11 cellular contexts compared by ENCODE assay signal in genomic region chr1:214002472-214002871, GRCh38. TPM values are rescaled to one million over a fixed set of nuclear protein-coding genes. Genes with fewer than 3 reads are reported as not detected.
DNase-seq lines count a peak whose midpoint lies in the region; ATAC-seq, FAIRE-seq and TF ChIP-seq lines count a peak whose summit lies in the region.
"Had no signal": no experiment of that assay in that cellular context is flagged by ENCODE, and none has a peak within 500 bp of the region (broad histone marks: within the 10 kb centered on the region; RNA-seq: fewer than 3 reads in every experiment).

No MANE protein-coding gene starts in this region.

- no peaks in the 10 kb centered on the region for H3F3A ChIP-seq in neural cell (ENCODE audit: insufficient read depth, low read length, poor library complexity, severe bottlenecking)

- no peaks in the 10 kb centered on the region for H3K23me2 ChIP-seq in H1 (ENCODE audit: low read depth, low read length)

- H3K9me3 ChIP-seq in H1 (ENCODE audit: insufficient read depth in 2 of 2, low read depth in 1 of 2, low read length in 1 of 2) (no peaks in the 10 kb centered on the region), neural cell (ENCODE audit: low read length) (no peaks in the 10 kb centered on the region), sigmoid colon (no peaks in the 10 kb centered on the region)

- POLR2A ChIA-PET in H1 (lab: Charles Lee; ENCODE audit: partially characterized antibody): no interaction called here

- no peak overlapping the region for H3K14ac ChIP-seq in H1 (ENCODE audit: insufficient read length)

- H2AFZ ChIP-seq in H1 (ENCODE audit: low read length): 0 out of 2 replicates have a peak overlapping the region, but pooled peaks have one; percentile 50
- no peak overlapping the region for H2AFZ ChIP-seq in neural cell (ENCODE audit: low read depth, low read length)

- no peak for FAIRE-seq in H1 (lab: Jason Lieb, UNC)

- no peak overlapping the region for H3K4ac ChIP-seq in H1 (replicated peaks; ENCODE audit: insufficient read length, low read depth, low read length)

- H4K20me1 ChIP-seq in H1 (replicated peaks in 1 of 2; ENCODE audit: control insufficient read depth in 1 of 2, insufficient read depth in 2 of 2, low read length in 2 of 2) (no peaks in the 10 kb centered on the region), neural cell (ENCODE audit: insufficient read depth) (no peaks in the 10 kb centered on the region)

- no peak overlapping the region for H4K91ac ChIP-seq in H1 (replicated peaks; ENCODE audit: insufficient read length, low read length)

- no peak overlapping the region for H3K23ac ChIP-seq in H1 (ENCODE audit: insufficient read length)

- H3K9me2 ChIP-seq in neural cell (ENCODE audit: insufficient read depth, low read length): no peaks in the 10 kb centered on the region

- no peak overlapping the region; the same call in 1 of the 2 replicates for H4K8ac ChIP-seq in H1 (ENCODE audit: extremely low read depth, insufficient read depth, low read length)

- no peak overlapping the region for H2BK15ac ChIP-seq in H1 (ENCODE audit: low read length)

- H3K4me2 ChIP-seq in H1 (ENCODE audit: insufficient read depth in 1 of 2, low read depth in 2 of 2, low read length in 2 of 2): no peak overlapping the region
- H3K4me2 ChIP-seq in neural cell (ENCODE audit: low read length): no peak overlapping the region
- H3K4me2 ChIP-seq: KMS-11 had no signal

- TF ChIP-seq CTCF in H1 (IDR thresholded peaks at IDR 0.05; ENCODE audit: control extremely low read depth in 1 of 3, insufficient read depth in 1 of 3, low read depth in 1 of 3, low read length in 3 of 3) (no peak), neural cell (IDR thresholded peaks at IDR 0.05; ENCODE audit: poor library complexity, severe bottlenecking) (no peak), sigmoid colon (IDR thresholded peaks at IDR 0.05) (no peak)

- no peak overlapping the region for H2BK5ac ChIP-seq in H1 (ENCODE audit: low read depth, low read length)

- H3K79me2 ChIP-seq in H1 (ENCODE audit: control insufficient read depth in 1 of 2, insufficient read depth in 2 of 2, low read length in 2 of 2) (no peaks in the 10 kb centered on the region), neural cell (replicated peaks; ENCODE audit: insufficient read depth, low read length) (no peaks in the 10 kb centered on the region)

- CTCF ChIA-PET in H1 (lab: Charles Lee; ENCODE audit: partially characterized antibody): interaction anchor here (1.2 to 1.6 kb wide), 3 partner anchors 13 to 27 kb away, joined by 3 to 6 read pairs (median 3); no protein-coding TSS in a partner anchor

- no peak overlapping the region for H2BK20ac ChIP-seq in H1 (ENCODE audit: low read length)

- no peak overlapping the region for H4K5ac ChIP-seq in H1 (ENCODE audit: insufficient read length, low read depth, low read length)

- DNase-seq in GM04503 (ENCODE audit: low read depth) (peak; percentile 9), NCI-H510A (lab: John Stamatoyannopoulos, UW) (peak; percentile 54), H1 (ENCODE audit: low read depth in 1 of 2, low spot score in 2 of 2) (peak in 1 of 2 experiments; percentile 13), sigmoid colon (no peak)
- DNase-seq: H7; stimulated activated naive CD4-positive, alpha-beta T cell treated with Interleukin-2 at 50 U/mL for 16 hours had no signal

- 79% methylated on average over 3 of the region's 3 CpGs; no CpG with 5 or more reads in 1 of the 2 experiments for WGBS in H1 (ENCODE audit: extremely low coverage in 1 of 2, insufficient coverage in 1 of 2, insufficient read length in 1 of 2, insufficient replicate concordance in 2 of 2, low coverage in 1 of 2, low lambda C conversion rate in 2 of 2, missing lambda C conversion rate in 1 of 2), 2 experiments
- WGBS in sigmoid colon, 2 donors: 8 to 29% methylated on average over 3 of the region's 3 CpGs

- H3K27me3 ChIP-seq in H1 (replicated peaks in 1 of 4; ENCODE audit: control insufficient read depth in 3 of 4, extremely low read depth in 1 of 4, insufficient read depth in 3 of 4, low read length in 3 of 4): no peaks in the 10 kb centered on the region
- H3K27me3 ChIP-seq in neural cell (ENCODE audit: insufficient read depth, low read depth, low read length): no peaks in the 10 kb centered on the region
- no peaks in the 10 kb centered on the region for H3K27me3 ChIP-seq in sigmoid colon

- no peaks in the 10 kb centered on the region for H3K79me1 ChIP-seq in H1 (ENCODE audit: low read depth, low read length)

- no peak overlapping the region for H2AK5ac ChIP-seq in H1 (ENCODE audit: low read depth, low read length)

- intact Hi-C loops in sigmoid colon (cut with DNase I): no loop called here

- no peak overlapping the region for H2BK120ac ChIP-seq in H1 (replicated peaks; ENCODE audit: low read depth, low read length)

- H3K4me1 ChIP-seq in H1 (replicated peaks in 1 of 4; ENCODE audit: control insufficient read depth in 3 of 4, insufficient read depth in 4 of 4, low read length in 3 of 4) (peaks cover 0 to 3% (median 0%) of the 10 kb centered on the region in 4 experiments; a peak in 2 of 7 replicates), sigmoid colon (peaks cover 0 to 13% (median 5%) of the 10 kb centered on the region in 4 donors)

- H3K27ac ChIP-seq in H1 (ENCODE audit: low read depth, low read length) (no peak overlapping the region), neural cell (ENCODE audit: low read length) (no peak overlapping the region), sigmoid colon (peak overlapping the region in 1 of 4 donors; percentile 31)
- H3K27ac ChIP-seq: KMS-11 had no signal

- no peak overlapping the region for H3K56ac ChIP-seq in H1 (replicated peaks; ENCODE audit: insufficient read length, low read depth, low read length)

- H3K36me3 ChIP-seq in H1 (ENCODE audit: control insufficient read depth in 2 of 4, insufficient read depth in 4 of 4, low read length in 3 of 4) (no peaks in the 10 kb centered on the region), neural cell (ENCODE audit: insufficient read depth, low read length) (no peaks in the 10 kb centered on the region), sigmoid colon (no peaks in the 10 kb centered on the region)

- ATAC-seq in GM19328 (IDR thresholded peaks at IDR 0.05; ENCODE audit: unreplicated experiment) (no peak), GM19324 (IDR thresholded peaks at IDR 0.05; ENCODE audit: low FRiP score, unreplicated experiment) (no peak), GM18868 (IDR thresholded peaks at IDR 0.05; ENCODE audit: unreplicated experiment) (no peak)

- H3K9ac ChIP-seq in H1 (replicated peaks in 1 of 4; ENCODE audit: extremely low read depth in 1 of 4, low read depth in 3 of 4, low read length in 3 of 4) (no peak overlapping the region), neural cell (ENCODE audit: low read length) (no peak overlapping the region)
- H3K9ac ChIP-seq: KMS-11 had no signal

- TF ChIP-seq RAD21 in H1 (IDR thresholded peaks at IDR 0.05 in 1 of 2, conservative IDR thresholded peaks at IDR 0.05 in 1 of 2; ENCODE audit: low read depth in 2 of 2, low read length in 2 of 2) (no peak), neural cell (conservative IDR thresholded peaks at IDR 0.05) (no peak)

- TF ChIP-seq EP300 in H1 (IDR thresholded peaks at IDR 0.05; ENCODE audit: borderline replicate concordance in 1 of 2, low read depth in 2 of 2, low read length in 2 of 2) (no peak), neural cell (conservative IDR thresholded peaks at IDR 0.05; ENCODE audit: poor library complexity, severe bottlenecking) (no peak), sigmoid colon (IDR thresholded peaks at IDR 0.05) (peak in 1 of 4 donors; percentile 53)

- H3K4me3 ChIP-seq in H1 (ENCODE audit: extremely low read depth in 1 of 4, insufficient read depth in 2 of 4, low read depth in 3 of 4, low read length in 4 of 4) (no peak overlapping the region), neural cell (ENCODE audit: low read length) (no peak overlapping the region), sigmoid colon (no peak overlapping the region)

- TF ChIP-seq POLR2A in H1 (IDR thresholded peaks at IDR 0.05; ENCODE audit: control extremely low read depth in 1 of 2, low read depth in 2 of 2, low read length in 2 of 2) (no peak), sigmoid colon (IDR thresholded peaks at IDR 0.05) (no peak)

- no peak overlapping the region for H2BK12ac ChIP-seq in H1 (ENCODE audit: low read depth, low read length)

- no peak overlapping the region for H3K18ac ChIP-seq in H1 (ENCODE audit: extremely low read depth, low read length)

TF ChIP-seq in H1, 55 proteins besides CTCF, POLR2A, EP300 and RAD21 (continues in another document):
- TF ChIP-seq SIX5 (IDR thresholded peaks at IDR 0.05; ENCODE audit: low read depth, low read length) (no peak), MAX (IDR thresholded peaks at IDR 0.05) (no peak), SP1 (IDR thresholded peaks at IDR 0.05; ENCODE audit: low read depth, low read length) (no peak), RFX5 (IDR thresholded peaks at IDR 0.05; ENCODE audit: borderline replicate concordance, low read depth, low read length) (no peak), YY1 (IDR thresholded peaks at IDR 0.05; ENCODE audit: low read depth, low read length) (no peak)

TF ChIP-seq in neural cell, 6 proteins besides CTCF, POLR2A, EP300 and RAD21 (continues in another document):
- peak; percentile 39 for TF ChIP-seq POLR2AphosphoS5 (IDR thresholded peaks at IDR 0.05)
- TF ChIP-seq SMC3 (conservative IDR thresholded peaks at IDR 0.05; ENCODE audit: poor library complexity): no peak
- no peak for TF ChIP-seq MXI1 (conservative IDR thresholded peaks at IDR 0.05; ENCODE audit: poor library complexity, severe bottlenecking)

RNA-seq across cellular contexts. Expression of gene PROX1, which starts 14.7 kb away (rescaled TPM):
- 1.5 and 2.0 TPM in 2 replicates for total RNA-seq in H1 (2021; fragmentation: NEBNext Ultra II Directional; extraction: Animal tissue kit (Norgen Biotek cat#: 25700))
- polyA plus RNA-seq in H1 (2011; rRNA removed) (0.30 and 0.82 TPM in 2 replicates), neural cell (0.62 and 1.0 TPM in 2 replicates), sigmoid colon (1 to 10 TPM; 1.4 to 2.4 (median 2.4) TPM)
- polyA plus RNA-seq in H1 (2011; cell fraction: cytosol; rRNA removed): 0.30 TPM
- 0.80 TPM for polyA plus RNA-seq in H1 (2011; cell fraction: nucleus; rRNA removed)
- polyA plus RNA-seq in H1 (2012, experiment 1 of 2): 0.33 to 0.96 TPM (median 0.75 TPM) in 4 replicates
- 0.45 TPM for polyA plus RNA-seq in H1 (2012, experiment 2 of 2)
- polyA plus RNA-seq in H1 (2013, experiment 1 of 2): 0.32 TPM
- 0.40 TPM for polyA plus RNA-seq in H1 (2013, experiment 2 of 2)
- 0.54 and 2.3 TPM in 2 replicates for polyA minus RNA-seq in H1 (2011; rRNA and poly(A)+ RNA removed)
- 1.0 TPM for polyA minus RNA-seq in H1 (2011; cell fraction: cytosol; rRNA and poly(A)+ RNA removed)
- polyA minus RNA-seq in H1 (2011; cell fraction: nucleus; rRNA and poly(A)+ RNA removed): 3.6 TPM
- polyA minus RNA-seq in neural cell: 1.5 and 2.4 TPM in 2 replicates
- 1 to 10 TPM; 5.4 to 7.7 (median 6.4) TPM for total RNA-seq in sigmoid colon
